In genomic region chr16:88265286-88265938, GRCh38 we compare ENCODE assay signal across 7 cellular contexts.
A peak's percentile ranks its signal among the peaks of the same experiment; 100 is the strongest.
DNase-seq lines count a peak whose midpoint lies in the region; ATAC-seq, FAIRE-seq and TF ChIP-seq lines count a peak whose summit lies in the region.
"Not testable (repeated sequence)": the region's sequence is repeated elsewhere in the genome, so short reads cannot be mapped to it uniquely, and the experiment has no call there.

No MANE protein-coding gene starts in this region.

- not testable (repeated sequence) for H3K9me3 ChIP-seq in K562 (replicated peaks; ENCODE audit: control insufficient read depth, insufficient read depth, low read depth, low read length); keratinocyte (ENCODE audit: control insufficient read depth, low read depth, low read length)

- H3K27me3 ChIP-seq in K562 (ENCODE audit: control insufficient read depth in 2 of 2, insufficient read depth in 2 of 2, low read length in 2 of 2) (peaks cover 0 to 15% of the 10 kb centered on the region in 2 experiments; a peak in 2 of 5 replicates), keratinocyte (ENCODE audit: control insufficient read depth, extremely low read depth, insufficient read depth, low read length) (peaks cover 23% of the 10 kb centered on the region)

- H3K79me2 ChIP-seq in K562 (ENCODE audit: control insufficient read depth, insufficient read depth, low read length); keratinocyte (ENCODE audit: control insufficient read depth, insufficient read depth, low read length): not testable (repeated sequence)

- H3K9me3 Mint-ChIP-seq in activated CD4-positive, alpha-beta memory T cell treated with anti-CD3 and anti-CD28 coated beads, Interleukin-2, amount 10 ng/mL, durations not matched to agents 7 days and 5 days: not testable (repeated sequence)

- H3K27ac Mint-ChIP-seq in activated CD4-positive, alpha-beta memory T cell treated with anti-CD3 and anti-CD28 coated beads, Interleukin-2, amount 10 ng/mL, durations not matched to agents 7 days and 5 days: peak overlapping the region; percentile 44

- H3K4me1 ChIP-seq in K562 (replicated peaks in 1 of 2; ENCODE audit: control insufficient read depth in 2 of 2, insufficient read depth in 2 of 2, low read length in 2 of 2) (peaks cover 9 to 48% of the 10 kb centered on the region in 2 experiments; a peak in 4 of 5 replicates), keratinocyte (ENCODE audit: control insufficient read depth, extremely low read depth, insufficient read depth, low read length) (peaks cover 12% of the 10 kb centered on the region)

- TF ChIP-seq RAD21 in K562 (CRISPR knock-in tag; conservative IDR thresholded peaks at IDR 0.05 in 1 of 2, IDR thresholded peaks at IDR 0.05 in 1 of 2): not testable (repeated sequence)

- not testable (repeated sequence) for H3K27me3 Mint-ChIP-seq in activated CD4-positive, alpha-beta memory T cell treated with anti-CD3 and anti-CD28 coated beads, Interleukin-2, amount 10 ng/mL, durations not matched to agents 7 days and 5 days

- not testable (repeated sequence) for H2AFZ ChIP-seq in K562 (ENCODE audit: low read depth, low read length); keratinocyte (ENCODE audit: control insufficient read depth, low read length)

- 34% methylated on average over 21 of the region's 25 CpGs for WGBS in K562 (ENCODE audit: insufficient coverage, low coverage, missing lambda C conversion rate)

- H4K20me1 ChIP-seq in K562 (replicated peaks; ENCODE audit: control insufficient read depth, insufficient read depth, low read length); keratinocyte (ENCODE audit: control insufficient read depth, extremely low read depth, insufficient read depth, low read length): not testable (repeated sequence)

- TF ChIP-seq POLR2A in K562 (conservative IDR thresholded peaks at IDR 0.05): not testable (repeated sequence)

- peak overlapping the region; percentile 68; the same call in 1 of the 2 replicates for H3K4me2 ChIP-seq in K562 (ENCODE audit: insufficient read depth, low read length)
- peak overlapping the region; percentile 22 for H3K4me2 ChIP-seq in keratinocyte (ENCODE audit: control insufficient read depth, extremely low read depth, insufficient read depth, low read depth, low read length)

- not testable (repeated sequence) for H3K4me3 ChIP-seq in GM12865 (ENCODE audit: low read depth, low read length); K562; keratinocyte (ENCODE audit: control insufficient read depth in 2 of 3, extremely low read depth in 1 of 3, insufficient read depth in 2 of 3, low read depth in 1 of 3, low read length in 3 of 3)

- POLR2A ChIA-PET in activated CD4-positive, alpha-beta memory T cell treated with anti-CD3 and anti-CD28 coated beads, Interleukin-2, amount 10 ng/mL, durations not matched to agents 7 days and 5 days (lab: Charles Lee); K562 (lab: Yijun Ruan, JAX): not testable (repeated sequence)

- not testable (repeated sequence) for FAIRE-seq in K562 (lab: Jason Lieb, UNC); keratinocyte (lab: Jason Lieb, UNC)

- TF ChIP-seq CTCF in GM12865 (IDR thresholded peaks at IDR 0.05; ENCODE audit: insufficient read depth, low read depth, low read length, missing control alignments); K562 (IDR thresholded peaks at IDR 0.05 in 2 of 3, conservative IDR thresholded peaks at IDR 0.05 in 1 of 3; ENCODE audit: insufficient read depth in 2 of 3, low read depth in 1 of 3, low read length in 3 of 3); keratinocyte (optimal IDR thresholded peaks at IDR 0.05 in 1 of 3, IDR thresholded peaks at IDR 0.05 in 1 of 3, conservative IDR thresholded peaks at IDR 0.05 in 1 of 3; ENCODE audit: extremely low read depth in 1 of 3, insufficient read depth in 2 of 3, low read length in 3 of 3): not testable (repeated sequence)

- BruUV-seq in K562 (replicated peaks; lab: Mats Ljungman, UMichigan): not testable (repeated sequence)

- H3K27ac ChIP-seq in K562 (ENCODE audit: extremely low read depth, low read depth, low read length): not testable (repeated sequence)
- peak overlapping the region; percentile 14 for H3K27ac ChIP-seq in keratinocyte (ENCODE audit: control insufficient read depth, insufficient read depth, low read length)

- dilution Hi-C loops in keratinocyte (cut with MboI; ENCODE audit: extremely low pct_ligation_motif_present, low sequenced_read_pairs): not testable (repeated sequence)

- CTCF ChIA-PET in activated CD4-positive, alpha-beta memory T cell treated with anti-CD3 and anti-CD28 coated beads, Interleukin-2, amount 10 ng/mL, durations not matched to agents 7 days and 5 days (lab: Charles Lee); K562 (lab: Yijun Ruan, JAX; ENCODE audit: low intra/inter-chr PET ratio): not testable (repeated sequence)

- H3K9me1 ChIP-seq in K562 (ENCODE audit: control insufficient read depth, insufficient read depth, low read length); keratinocyte (ENCODE audit: control insufficient read depth, extremely low read depth, insufficient read depth, low read length): not testable (repeated sequence)

- not testable (repeated sequence) for TF ChIP-seq EP300 in K562 (IDR thresholded peaks at IDR 0.05; ENCODE audit: low read length)

- intact Hi-C loops in K562 (cut with micrococcal nuclease): not testable (repeated sequence)

- in situ Hi-C loops in K562 (cut with MboI): not testable (repeated sequence)

- not testable (repeated sequence) for H3K36me3 Mint-ChIP-seq in activated CD4-positive, alpha-beta memory T cell treated with anti-CD3 and anti-CD28 coated beads, Interleukin-2, amount 10 ng/mL, durations not matched to agents 7 days and 5 days (ENCODE audit: low read depth)

- peaks cover 15% of the 10 kb centered on the region for H3K4me1 Mint-ChIP-seq in activated CD4-positive, alpha-beta memory T cell treated with anti-CD3 and anti-CD28 coated beads, Interleukin-2, amount 10 ng/mL, durations not matched to agents 7 days and 5 days

- H3K9ac ChIP-seq in K562 (ENCODE audit: insufficient read depth in 1 of 2, low read depth in 2 of 2, low read length in 2 of 2) (peak overlapping the region in 1 of 2 experiments; percentile 64; a peak in 3 of 4 replicates), keratinocyte (ENCODE audit: control insufficient read depth, extremely low read depth, insufficient read depth, low read length) (peak overlapping the region; percentile 37)

- H3K36me3 ChIP-seq in K562 (ENCODE audit: control insufficient read depth, insufficient read depth, low read length); keratinocyte (ENCODE audit: control insufficient read depth in 2 of 2, extremely low read depth in 1 of 2, insufficient read depth in 2 of 2, low read length in 2 of 2): not testable (repeated sequence)

- peak overlapping the region; percentile 32 for H3K4me3 Mint-ChIP-seq in activated CD4-positive, alpha-beta memory T cell treated with anti-CD3 and anti-CD28 coated beads, Interleukin-2, amount 10 ng/mL, durations not matched to agents 7 days and 5 days

- ATAC-seq in GM21786 (IDR thresholded peaks at IDR 0.05; ENCODE audit: unreplicated experiment) (peak; percentile 23), HG03457 (IDR thresholded peaks at IDR 0.05; ENCODE audit: unreplicated experiment) (peak; percentile 32), K562 (peak; percentile 11; the same call in 2 of the 3 replicates)

- peak; percentile 54 for DNase-seq in GM12865 (ENCODE audit: low read depth)
- DNase-seq in activated CD4-positive, alpha-beta memory T cell treated with anti-CD3 and anti-CD28 coated beads, Interleukin-2, amount 10 ng/mL, durations not matched to agents 7 days and 5 days: peak; percentile 65
- not testable (repeated sequence) for DNase-seq in K562 (ENCODE audit: extremely low read depth in 1 of 4, low spot score in 3 of 4); keratinocyte (ENCODE audit: low read depth, low spot score)
- peak; percentile 5 to 37 for DNase-seq in stimulated activated CD8-positive, alpha-beta memory T cell treated with anti-CD3 and anti-CD28 coated beads, Interleukin-2, amount 100 ng/mL, for 48 hours (ENCODE audit: low read depth in 2 of 2)

TF ChIP-seq in K562, 482 proteins besides CTCF, POLR2A, EP300 and RAD21 (continues in another document):
- TF ChIP-seq BCOR (IDR thresholded peaks at IDR 0.05) (peak; percentile 83), ZNF584 (CRISPR knock-in tag; IDR thresholded peaks at IDR 0.05; ENCODE audit: low read depth) (0 out of 2 replicates have a peak, but pooled peaks have one; percentile 54), SMARCA5 (IDR thresholded peaks at IDR 0.05) (0 out of 2 replicates have a peak, but pooled peaks have one; percentile 48), XRCC5 (IDR thresholded peaks at IDR 0.05; ENCODE audit: low read depth, low read length) (0 out of 2 replicates have a peak, but pooled peaks have one; percentile 2), ATF7 (IDR thresholded peaks at IDR 0.05) (0 out of 2 replicates have a peak, but pooled peaks have one; percentile 6), CHD4 (IDR thresholded peaks at IDR 0.05; ENCODE audit: insufficient read depth, insufficient replicate concordance, low read depth, low read length, poor library complexity, severe bottlenecking) (peak; percentile 53), NR2C2 (tag; IDR thresholded peaks at IDR 0.05) (peak; percentile 39; the same call in 1 of the 2 replicates), ZNF589 (CRISPR knock-in tag; IDR thresholded peaks at IDR 0.05; ENCODE audit: low read depth) (0 out of 2 replicates have a peak, but pooled peaks have one; percentile 17), FOSL1 (tag; conservative IDR thresholded peaks at IDR 0.05) (peak; percentile 90)
- not testable (repeated sequence) for TF ChIP-seq NR2C2 (CRISPR knock-in tag; IDR thresholded peaks at IDR 0.05)
- TF ChIP-seq, protein P1, sequence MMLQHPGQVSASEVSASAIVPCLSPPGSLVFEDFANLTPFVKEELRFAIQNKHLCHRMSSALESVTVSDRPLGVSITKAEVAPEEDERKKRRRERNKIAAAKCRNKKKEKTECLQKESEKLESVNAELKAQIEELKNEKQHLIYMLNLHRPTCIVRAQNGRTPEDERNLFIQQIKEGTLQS (IDR thresholded peaks at IDR 0.05): not testable (repeated sequence)
- TF ChIP-seq, protein P1 (CRISPR knock-in tag; conservative IDR thresholded peaks at IDR 0.05): 0 out of 2 replicates have a peak, but pooled peaks have one; percentile 7
